Comparison of ENCODE assay signal across 9 cellular contexts in the genomic region with DNA sequence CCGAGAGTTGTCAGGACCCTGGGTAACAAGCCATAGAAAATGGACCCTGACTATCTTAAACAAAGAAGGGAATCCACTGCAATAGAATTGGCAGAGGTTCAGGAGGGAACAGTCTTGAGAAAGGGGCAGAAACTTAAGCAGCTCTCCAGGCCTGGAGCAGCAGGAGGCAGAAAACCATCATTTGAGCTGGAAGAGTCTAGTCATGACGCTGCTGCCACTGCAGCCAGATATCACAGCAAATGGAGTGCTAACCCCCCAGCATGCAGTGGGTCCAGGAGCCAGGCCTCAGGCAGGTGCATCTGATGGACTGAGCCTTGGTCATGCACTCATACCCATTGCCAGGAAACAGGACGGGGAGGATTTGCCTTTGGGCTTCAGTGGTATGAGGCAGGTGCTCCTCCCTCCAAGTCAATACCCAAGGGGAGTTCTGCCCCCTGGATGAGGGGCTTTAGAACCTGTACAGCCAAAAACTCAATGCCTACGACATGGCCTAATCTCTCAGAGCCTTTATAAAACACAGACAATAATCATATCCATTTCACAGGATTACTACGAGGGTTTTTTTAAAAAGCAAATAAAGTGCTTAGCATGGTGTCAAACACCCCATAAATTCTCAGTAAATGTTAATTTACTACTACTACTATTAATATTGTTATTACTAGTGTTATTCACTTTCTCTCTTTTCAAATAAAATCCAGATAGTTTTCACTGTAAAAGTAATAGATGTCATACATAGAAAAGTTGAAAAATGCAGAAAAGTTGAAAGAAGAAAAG. TPM values are rescaled to one million over a fixed set of nuclear protein-coding genes. Genes with fewer than 3 reads are reported as not detected.
DNase-seq lines count a peak whose midpoint lies in the region; ATAC-seq and TF ChIP-seq lines count a peak whose summit lies in the region.
"Had no signal": no experiment of that assay in that cellular context is flagged by ENCODE, and none has a peak within 500 bp of the region (broad histone marks: within the 10 kb centered on the region; RNA-seq: fewer than 3 reads in every experiment).

No MANE protein-coding gene starts in this region.

- no peak overlapping the region for H2AFZ ChIP-seq in smooth muscle cell (ENCODE audit: low read depth)

- POLR2A ChIA-PET in activated CD4-positive, alpha-beta memory T cell treated with anti-CD3 and anti-CD28 coated beads for 36 hours (lab: Charles Lee) = interaction anchor here (0.9 to 1.7 kb wide), 7 partner anchors 11 to 202 kb away, joined by 3 to 11 read pairs (median 4); no protein-coding TSS in a partner anchor

- H3K27ac ChIP-seq in smooth muscle cell (ENCODE audit: low read depth) = peak overlapping the region; percentile 64
- no peak overlapping the region for H3K27ac ChIP-seq in uterus
- H3K27ac ChIP-seq: testis had no signal

- H3K9me3 ChIP-seq in smooth muscle cell (replicated peaks; ENCODE audit: low read depth) = no peaks in the 10 kb centered on the region
- no peaks in the 10 kb centered on the region for H3K9me3 ChIP-seq in uterus
- H3K9me3 ChIP-seq: testis had no signal

- no peaks in the 10 kb centered on the region for H4K20me1 ChIP-seq in smooth muscle cell (ENCODE audit: low read depth)

- peak overlapping the region; percentile 85 for H3K27ac Mint-ChIP-seq in activated CD4-positive, alpha-beta memory T cell treated with anti-CD3 and anti-CD28 coated beads for 36 hours

- H3K27me3 Mint-ChIP-seq in activated CD4-positive, alpha-beta memory T cell treated with anti-CD3 and anti-CD28 coated beads for 36 hours = no peaks in the 10 kb centered on the region

- DNase-seq in activated CD8-positive, alpha-beta memory T cell treated with anti-CD3 and anti-CD28 coated beads for 24 hours = peak; percentile 62
- no peak for DNase-seq in activated CD8-positive, alpha-beta memory T cell treated with anti-CD3 and anti-CD28 coated beads, Interleukin-2, amount 50 U/mL, for 4 hours
- DNase-seq in activated CD4-positive, alpha-beta memory T cell treated with anti-CD3 and anti-CD28 coated beads for 36 hours = peak; percentile 25
- no peak for DNase-seq in smooth muscle cell (lab: John Stamatoyannopoulos, UW; ENCODE audit: unreplicated experiment)
- DNase-seq in NCI-H1930 (lab: John Stamatoyannopoulos, UW) = no peak
- no peak for DNase-seq in GM03348 (ENCODE audit: low spot score)
- DNase-seq in uterus = no peak
- DNase-seq: testis had no signal

- peaks cover 12% of the 10 kb centered on the region for H3K4me1 ChIP-seq in smooth muscle cell (ENCODE audit: low read depth)
- no peaks in the 10 kb centered on the region for H3K4me1 ChIP-seq in uterus
- H3K4me1 ChIP-seq: testis had no signal

- no peak overlapping the region for H3K4me3 Mint-ChIP-seq in activated CD4-positive, alpha-beta memory T cell treated with anti-CD3 and anti-CD28 coated beads for 36 hours

- H3K36me3 ChIP-seq in smooth muscle cell (ENCODE audit: low read depth) = no peaks in the 10 kb centered on the region
- H3K36me3 ChIP-seq in uterus = no peaks in the 10 kb centered on the region

- WGBS in smooth muscle cell (ENCODE audit: low lambda C conversion rate) = 49% methylated on average over 5 of the region's 5 CpGs

- H3K36me3 Mint-ChIP-seq in activated CD4-positive, alpha-beta memory T cell treated with anti-CD3 and anti-CD28 coated beads for 36 hours = peaks cover 5% of the 10 kb centered on the region

- peaks cover 66% of the 10 kb centered on the region for H3K4me1 Mint-ChIP-seq in activated CD4-positive, alpha-beta memory T cell treated with anti-CD3 and anti-CD28 coated beads for 36 hours (ENCODE audit: low read depth)

- no peaks in the 10 kb centered on the region for H3K9me3 Mint-ChIP-seq in activated CD4-positive, alpha-beta memory T cell treated with anti-CD3 and anti-CD28 coated beads for 36 hours

- peak overlapping the region; percentile 23 for H3K4me2 ChIP-seq in smooth muscle cell

- no peak overlapping the region for H3K9ac ChIP-seq in smooth muscle cell (ENCODE audit: low read depth)

- H3K4me3 ChIP-seq in smooth muscle cell (no peak overlapping the region), uterus (no peak overlapping the region)
- H3K4me3 ChIP-seq: testis had no signal

- H3K27me3 ChIP-seq in smooth muscle cell (ENCODE audit: low read depth) (no peaks in the 10 kb centered on the region), uterus (peaks cover 0 to 2% of the 10 kb centered on the region in 2 donors)
- H3K27me3 ChIP-seq: testis had no signal

- peaks cover 16% of the 10 kb centered on the region for H3F3A ChIP-seq in smooth muscle cell (ENCODE audit: low read depth)

- peak; percentile 5 for ATAC-seq in HG02870 (IDR thresholded peaks at IDR 0.05; ENCODE audit: unreplicated experiment)

- no peak for TF ChIP-seq POLR2A in uterus (IDR thresholded peaks at IDR 0.05)

- no peak for TF ChIP-seq CTCF in smooth muscle cell (IDR thresholded peaks at IDR 0.05; ENCODE audit: borderline replicate concordance, insufficient read depth, poor library complexity, severe bottlenecking)
- no peak for TF ChIP-seq CTCF in uterus (IDR thresholded peaks at IDR 0.05)

- no peaks in the 10 kb centered on the region for H3K79me2 ChIP-seq in smooth muscle cell (ENCODE audit: low read depth)

- CTCF ChIA-PET in activated CD4-positive, alpha-beta memory T cell treated with anti-CD3 and anti-CD28 coated beads for 36 hours (lab: Charles Lee) = interaction anchor here (0.7 to 1.7 kb wide), 5 partner anchors 15 to 222 kb away, joined by 3 to 4 read pairs (median 3); no protein-coding TSS in a partner anchor

- intact Hi-C loops in activated CD4-positive, alpha-beta memory T cell treated with anti-CD3 and anti-CD28 coated beads for 36 hours (cut with micrococcal nuclease) = loop anchor here (1.0 to 2.0 kb wide), 2 partner anchors 8 to 114 kb away; no protein-coding TSS in a partner anchor
- intact Hi-C loops in uterus (cut with DNase I; ENCODE audit: low total_unique reads) = no loop called here

RNA-seq across cellular contexts. Expression of gene DUSP5, which starts 30.7 kb away (rescaled TPM):
- total RNA-seq in activated CD4-positive, alpha-beta memory T cell treated with anti-CD3 and anti-CD28 coated beads for 36 hours = 100 to 1,000 TPM; 171 to 176 TPM
- total RNA-seq in smooth muscle cell (22.7 and 23.6 TPM in 2 replicates), uterus (100 to 1,000 TPM in 1 of 4 donors, 10 to 100 TPM in 3; 10.4 to 112 (median 17.5) TPM)
- polyA plus RNA-seq in smooth muscle cell = 13.6 and 22.6 TPM in 2 replicates

RNA-seq across cellular contexts. Expression of gene SMC3, which starts 39.1 kb away (rescaled TPM):
- total RNA-seq in activated CD4-positive, alpha-beta memory T cell treated with anti-CD3 and anti-CD28 coated beads for 36 hours = 10 to 100 TPM; 89.5 to 92.2 TPM
- 24.4 and 26.0 TPM in 2 replicates for total RNA-seq in smooth muscle cell
- polyA plus RNA-seq in smooth muscle cell = 31.0 and 32.6 TPM in 2 replicates
- total RNA-seq in uterus = 10 to 100 TPM; 12.4 to 45.3 (median 39.3) TPM

Comparison
In these comparisons a context has a peak if more than half of its experiments do, and no peak if none do; other contexts are left out.
1. DNase-seq: peak in activated CD8-positive, alpha-beta memory T cell treated with anti-CD3 and anti-CD28 coated beads for 24 hours (single experiment) and activated CD4-positive, alpha-beta memory T cell treated with anti-CD3 and anti-CD28 coated beads for 36 hours (single experiment); none in activated CD8-positive, alpha-beta memory T cell treated with anti-CD3 and anti-CD28 coated beads, Interleukin-2, amount 50 U/mL, for 4 hours (single experiment), smooth muscle cell (single experiment), NCI-H1930 (0 of 2), GM03348 (single experiment) and uterus (0 of 2).